In the genomic region with DNA sequence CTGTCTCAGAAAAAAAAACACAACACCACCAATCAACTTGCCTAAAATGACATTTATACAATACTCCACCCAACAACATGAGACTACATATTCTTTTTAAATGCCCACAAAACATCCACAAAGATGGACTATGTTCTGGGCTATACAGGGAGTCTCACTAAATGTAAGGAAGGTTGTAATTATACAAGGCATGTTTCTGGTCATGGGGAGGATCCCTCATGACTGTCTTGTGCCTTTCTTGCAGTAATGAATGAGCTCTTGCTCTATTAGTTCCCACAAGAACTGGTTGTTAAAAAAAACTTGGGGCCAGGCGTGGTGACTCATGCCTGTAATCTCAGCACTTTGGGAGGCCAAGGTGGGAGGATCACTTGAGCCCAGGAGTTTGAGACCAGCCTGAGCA, we compare ENCODE assay signal across 1 cellular context.
TF ChIP-seq lines count a peak whose summit lies in the region.

No MANE protein-coding gene starts in this region.

TF ChIP-seq in HepG2, 621 proteins besides CTCF, POLR2A, EP300 and RAD21 (continued from another document):
- TF ChIP-seq ZNF616 (CRISPR knock-in tag; IDR thresholded peaks at IDR 0.05; ENCODE audit: low read depth) (no peak), ZNF761 (CRISPR knock-in tag; conservative IDR thresholded peaks at IDR 0.05) (no peak), MXD4 (CRISPR knock-in tag; IDR thresholded peaks at IDR 0.05) (no peak)
TF ChIP-seq in HepG2: peak in this region for 1.
